In genomic region chr17:80219777-80220708, GRCh38 we compare ENCODE assay signal across 1 cellular context.
TF ChIP-seq lines count a peak whose summit lies in the region.

Gene SGSH (minus strand): TSS chr17:80220333. CDS start chr17:80220313, 20 bp downstream.
Gene SLC26A11 (plus strand): TSS chr17:80220427. CDS start chr17:80221561, 1,134 bp downstream.

TF ChIP-seq in WTC11, 78 proteins besides CTCF, POLR2A, EP300 and RAD21 (continued from another document and continues in another):
- TF ChIP-seq ZBTB43 (CRISPR knock-in tag; IDR thresholded peaks at IDR 0.05) (peak; percentile 75; the same call in 1 of the 2 replicates), ZNF532 (CRISPR knock-in tag; IDR thresholded peaks at IDR 0.05; ENCODE audit: borderline replicate concordance) (no peak), ELF4 (CRISPR knock-in tag; IDR thresholded peaks at IDR 0.05; ENCODE audit: low read depth) (no peak), RORB (CRISPR knock-in tag; IDR thresholded peaks at IDR 0.05) (no peak), ERG (CRISPR knock-in tag; IDR thresholded peaks at IDR 0.05) (no peak), HMGXB4 (CRISPR knock-in tag; IDR thresholded peaks at IDR 0.05) (peak; percentile 55), KAT7 (CRISPR knock-in tag; IDR thresholded peaks at IDR 0.05; ENCODE audit: borderline replicate concordance) (no peak), MAX (CRISPR knock-in tag; IDR thresholded peaks at IDR 0.05) (peak; percentile 62; the same call in 1 of the 2 replicates), ZNF317 (CRISPR knock-in tag; IDR thresholded peaks at IDR 0.05; ENCODE audit: borderline replicate concordance, low read depth) (peak; percentile 3; the same call in 1 of the 2 replicates), ZNF425 (CRISPR knock-in tag; conservative IDR thresholded peaks at IDR 0.05) (no peak), STAT6 (CRISPR knock-in tag; conservative IDR thresholded peaks at IDR 0.05; ENCODE audit: low read depth) (no peak), ZNF281 (CRISPR knock-in tag; IDR thresholded peaks at IDR 0.05) (no peak), OVOL2 (CRISPR knock-in tag; IDR thresholded peaks at IDR 0.05; ENCODE audit: borderline replicate concordance) (no peak), FOXJ3 (CRISPR knock-in tag; IDR thresholded peaks at IDR 0.05; ENCODE audit: borderline replicate concordance) (no peak), ZNF512 (CRISPR knock-in tag; IDR thresholded peaks at IDR 0.05; ENCODE audit: borderline replicate concordance) (no peak), PRRX2 (CRISPR knock-in tag; IDR thresholded peaks at IDR 0.05) (no peak), PRDM15 (CRISPR knock-in tag; IDR thresholded peaks at IDR 0.05) (peak; percentile 81), ATF6 (CRISPR knock-in tag; IDR thresholded peaks at IDR 0.05) (no peak)
